Comparison of ENCODE assay signal across 1 cellular context in the genomic region with DNA sequence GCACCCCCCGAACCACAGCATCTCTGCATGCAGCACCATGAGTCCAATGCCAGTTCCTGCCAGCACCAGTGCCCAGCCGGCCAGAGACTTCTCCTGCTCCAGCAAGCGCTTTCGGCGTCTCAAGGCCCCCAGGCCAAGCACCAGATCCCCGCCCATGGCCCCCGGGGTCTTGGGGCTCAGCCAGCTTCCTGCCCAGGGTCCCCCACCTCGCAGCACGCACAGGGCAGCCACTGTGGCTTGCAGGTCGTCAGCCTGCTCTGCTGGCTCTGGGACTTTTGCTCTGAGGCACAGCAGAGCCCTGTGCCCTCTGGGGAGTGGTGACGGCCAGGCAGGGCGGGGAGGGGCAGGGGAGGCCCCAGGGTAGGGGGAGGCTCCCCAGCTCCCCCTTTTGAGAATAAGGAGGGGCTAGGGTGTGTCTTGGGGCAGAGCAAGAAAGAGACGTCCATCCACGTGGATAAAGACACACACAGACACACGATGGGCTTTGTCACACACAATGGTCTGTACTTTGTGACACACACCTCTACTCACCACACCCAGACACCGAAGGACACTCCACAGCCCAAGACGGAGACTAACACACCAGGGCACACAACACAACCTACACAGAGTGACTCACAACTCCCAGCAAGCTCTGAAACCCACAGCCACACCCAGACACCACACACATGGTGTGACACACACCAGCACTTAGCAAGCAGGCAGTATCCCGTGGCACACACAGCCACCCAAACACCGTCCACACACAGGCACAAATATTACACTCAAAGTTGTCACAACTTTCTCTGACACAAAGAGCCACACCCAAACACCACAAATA.
TF ChIP-seq lines count a peak whose summit lies in the region.

A gene (minus strand): TSS at position 268 of the 820 bp plus-strand sequence. CDS start 112 bp downstream, at position 156.

TF ChIP-seq in HCT116, 20 proteins besides CTCF, POLR2A, EP300 and RAD21 (continued from another document):
- TF ChIP-seq, protein P1, sequence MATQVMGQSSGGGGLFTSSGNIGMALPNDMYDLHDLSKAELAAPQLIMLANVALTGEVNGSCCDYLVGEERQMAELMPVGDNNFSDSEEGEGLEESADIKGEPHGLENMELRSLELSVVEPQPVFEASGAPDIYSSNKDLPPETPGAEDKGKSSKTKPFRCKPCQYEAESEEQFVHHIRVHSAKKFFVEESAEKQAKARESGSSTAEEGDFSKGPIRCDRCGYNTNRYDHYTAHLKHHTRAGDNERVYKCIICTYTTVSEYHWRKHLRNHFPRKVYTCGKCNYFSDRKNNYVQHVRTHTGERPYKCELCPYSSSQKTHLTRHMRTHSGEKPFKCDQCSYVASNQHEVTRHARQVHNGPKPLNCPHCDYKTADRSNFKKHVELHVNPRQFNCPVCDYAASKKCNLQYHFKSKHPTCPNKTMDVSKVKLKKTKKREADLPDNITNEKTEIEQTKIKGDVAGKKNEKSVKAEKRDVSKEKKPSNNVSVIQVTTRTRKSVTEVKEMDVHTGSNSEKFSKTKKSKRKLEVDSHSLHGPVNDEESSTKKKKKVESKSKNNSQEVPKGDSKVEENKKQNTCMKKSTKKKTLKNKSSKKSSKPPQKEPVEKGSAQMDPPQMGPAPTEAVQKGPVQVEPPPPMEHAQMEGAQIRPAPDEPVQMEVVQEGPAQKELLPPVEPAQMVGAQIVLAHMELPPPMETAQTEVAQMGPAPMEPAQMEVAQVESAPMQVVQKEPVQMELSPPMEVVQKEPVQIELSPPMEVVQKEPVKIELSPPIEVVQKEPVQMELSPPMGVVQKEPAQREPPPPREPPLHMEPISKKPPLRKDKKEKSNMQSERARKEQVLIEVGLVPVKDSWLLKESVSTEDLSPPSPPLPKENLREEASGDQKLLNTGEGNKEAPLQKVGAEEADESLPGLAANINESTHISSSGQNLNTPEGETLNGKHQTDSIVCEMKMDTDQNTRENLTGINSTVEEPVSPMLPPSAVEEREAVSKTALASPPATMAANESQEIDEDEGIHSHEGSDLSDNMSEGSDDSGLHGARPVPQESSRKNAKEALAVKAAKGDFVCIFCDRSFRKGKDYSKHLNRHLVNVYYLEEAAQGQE (IDR thresholded peaks at IDR 0.05; ENCODE audit: low read depth) = no peak
- TF ChIP-seq CEBPB (IDR thresholded peaks at IDR 0.05; ENCODE audit: low read depth) (no peak), SIN3A (IDR thresholded peaks at IDR 0.05; ENCODE audit: low read depth) (no peak), ZNF274 (IDR thresholded peaks at IDR 0.05; ENCODE audit: low read depth, low read length) (no peak), CBX3 (IDR thresholded peaks at IDR 0.05; ENCODE audit: low read depth) (peak; percentile 83), ZFX (IDR thresholded peaks at IDR 0.05) (no peak), EZH2 (IDR thresholded peaks at IDR 0.05) (no peak), SRF (IDR thresholded peaks at IDR 0.05; ENCODE audit: low read depth) (no peak), TCF7L2 (IDR thresholded peaks at IDR 0.05; ENCODE audit: borderline replicate concordance, extremely low read depth, insufficient read depth, insufficient read length) (no peak), JUND (IDR thresholded peaks at IDR 0.05) (no peak; the same call in 1 of the 2 replicates), EGR1 (IDR thresholded peaks at IDR 0.05; ENCODE audit: low read depth) (no peak), ELF1 (IDR thresholded peaks at IDR 0.05; ENCODE audit: borderline replicate concordance, low read depth) (no peak), POLR2AphosphoS5 (IDR thresholded peaks at IDR 0.05; ENCODE audit: low read depth, low read length) (peak; percentile 59), EZH2phosphoT487 (IDR thresholded peaks at IDR 0.05; ENCODE audit: borderline replicate concordance) (no peak), YY1 (IDR thresholded peaks at IDR 0.05; ENCODE audit: extremely low read depth, insufficient replicate concordance, low read depth, low read length) (peak; percentile 3), FOSL1 (IDR thresholded peaks at IDR 0.05; ENCODE audit: low read depth) (no peak)
- TF ChIP-seq, protein P2, sequence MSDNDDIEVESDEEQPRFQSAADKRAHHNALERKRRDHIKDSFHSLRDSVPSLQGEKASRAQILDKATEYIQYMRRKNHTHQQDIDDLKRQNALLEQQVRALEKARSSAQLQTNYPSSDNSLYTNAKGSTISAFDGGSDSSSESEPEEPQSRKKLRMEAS (IDR thresholded peaks at IDR 0.05) = peak; percentile 89; the same call in 1 of the 2 replicates
- TF ChIP-seq, protein P3, sequence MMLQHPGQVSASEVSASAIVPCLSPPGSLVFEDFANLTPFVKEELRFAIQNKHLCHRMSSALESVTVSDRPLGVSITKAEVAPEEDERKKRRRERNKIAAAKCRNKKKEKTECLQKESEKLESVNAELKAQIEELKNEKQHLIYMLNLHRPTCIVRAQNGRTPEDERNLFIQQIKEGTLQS (IDR thresholded peaks at IDR 0.05) = no peak
- TF ChIP-seq, protein P4, sequence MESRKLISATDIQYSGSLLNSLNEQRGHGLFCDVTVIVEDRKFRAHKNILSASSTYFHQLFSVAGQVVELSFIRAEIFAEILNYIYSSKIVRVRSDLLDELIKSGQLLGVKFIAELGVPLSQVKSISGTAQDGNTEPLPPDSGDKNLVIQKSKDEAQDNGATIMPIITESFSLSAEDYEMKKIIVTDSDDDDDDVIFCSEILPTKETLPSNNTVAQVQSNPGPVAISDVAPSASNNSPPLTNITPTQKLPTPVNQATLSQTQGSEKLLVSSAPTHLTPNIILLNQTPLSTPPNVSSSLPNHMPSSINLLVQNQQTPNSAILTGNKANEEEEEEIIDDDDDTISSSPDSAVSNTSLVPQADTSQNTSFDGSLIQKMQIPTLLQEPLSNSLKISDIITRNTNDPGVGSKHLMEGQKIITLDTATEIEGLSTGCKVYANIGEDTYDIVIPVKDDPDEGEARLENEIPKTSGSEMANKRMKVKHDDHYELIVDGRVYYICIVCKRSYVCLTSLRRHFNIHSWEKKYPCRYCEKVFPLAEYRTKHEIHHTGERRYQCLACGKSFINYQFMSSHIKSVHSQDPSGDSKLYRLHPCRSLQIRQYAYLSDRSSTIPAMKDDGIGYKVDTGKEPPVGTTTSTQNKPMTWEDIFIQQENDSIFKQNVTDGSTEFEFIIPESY (IDR thresholded peaks at IDR 0.05; ENCODE audit: extremely low read depth, insufficient replicate concordance, low read length) = no peak
